ENCODE assay signal across 21 cellular contexts in genomic region chr2:229636568-229636967, GRCh38.
DNase-seq lines count a peak whose midpoint lies in the region; ATAC-seq and TF ChIP-seq lines count a peak whose summit lies in the region.
"Had no signal": no experiment of that assay in that cellular context is flagged by ENCODE, and none has a peak within 500 bp of the region (broad histone marks: within the 10 kb centered on the region; RNA-seq: fewer than 3 reads in every experiment).

No MANE protein-coding gene starts in this region.

- H3K27ac Mint-ChIP-seq in CD4-positive, alpha-beta T cell = no peak overlapping the region

- no peaks in the 10 kb centered on the region for H4K20me1 ChIP-seq in mammary epithelial cell (ENCODE audit: insufficient read depth, low read length)

- H3K4me1 Mint-ChIP-seq in CD4-positive, alpha-beta T cell (ENCODE audit: low read depth) = no peaks in the 10 kb centered on the region

- TF ChIP-seq POLR2A in breast epithelium (IDR thresholded peaks at IDR 0.05) = no peak

- no peak overlapping the region for H2AFZ ChIP-seq in mammary epithelial cell (ENCODE audit: low read depth, low read length)

- H3K36me3 Mint-ChIP-seq in CD4-positive, alpha-beta T cell (ENCODE audit: low read depth) = no peaks in the 10 kb centered on the region

- H3K36me3 ChIP-seq in mammary epithelial cell (ENCODE audit: insufficient read depth, low read length) = no peaks in the 10 kb centered on the region
- no peaks in the 10 kb centered on the region for H3K36me3 ChIP-seq in breast epithelium
- no peaks in the 10 kb centered on the region for H3K36me3 ChIP-seq in RWPE2 (ENCODE audit: low read depth)
- no peaks in the 10 kb centered on the region for H3K36me3 ChIP-seq in upper lobe of right lung
- no peaks in the 10 kb centered on the region for H3K36me3 ChIP-seq in effector memory CD4-positive, alpha-beta T cell (ENCODE audit: control insufficient read depth, insufficient read depth, low read length)

- in situ Hi-C loops in mammary epithelial cell (cut with MboI; ENCODE audit: low sequenced_read_pairs in 2 of 2) = no loop called here

- DNase-seq in mammary epithelial cell (peak; percentile 14), breast epithelium (ENCODE audit: low spot score in 2 of 2) (no peak), RWPE2 (ENCODE audit: low spot score) (no peak), epithelial cell of esophagus (ENCODE audit: low read depth) (peak; percentile 31), upper lobe of right lung (no peak), NCI-H2227 (lab: John Stamatoyannopoulos, UW; ENCODE audit: unreplicated experiment) (no peak)
- no peak for DNase-seq in CD4-positive, alpha-beta T cell
- no peak for DNase-seq in effector memory CD4-positive, alpha-beta T cell
- DNase-seq: 8988T, DMS53, HCEC 1CT, KBM-7, MV-4-11, NCI-H1105, NCI-H1436 treated with DMSO at 0.1 percent for 48 hours, NCI-H1930, NCI-H2107, NCI-H446, NCI-H524 treated with DMSO at 0.1 percent for 48 hours, NCI-H774, Right ventricle myocardium superior had no signal

- H3K79me2 ChIP-seq in mammary epithelial cell (ENCODE audit: insufficient read depth, low read length) = no peaks in the 10 kb centered on the region

- ATAC-seq in RWPE2 (ENCODE audit: low read depth) (peak; percentile 58; the same call in 2 of the 3 replicates), upper lobe of right lung (peak; percentile 31)
- ATAC-seq in CD4-positive, alpha-beta T cell (ENCODE audit: poor library complexity) = no peak

- no peaks in the 10 kb centered on the region for H3K4me1 ChIP-seq in mammary epithelial cell (ENCODE audit: insufficient read depth, low read length)
- H3K4me1 ChIP-seq in breast epithelium = no peaks in the 10 kb centered on the region
- no peaks in the 10 kb centered on the region for H3K4me1 ChIP-seq in RWPE2 (ENCODE audit: insufficient read depth, poor library complexity, severe bottlenecking)
- H3K4me1 ChIP-seq in upper lobe of right lung = no peaks in the 10 kb centered on the region
- no peaks in the 10 kb centered on the region for H3K4me1 ChIP-seq in effector memory CD4-positive, alpha-beta T cell (ENCODE audit: control insufficient read depth, insufficient read depth, low read length, poor library complexity, severe bottlenecking)

- H3K4me3 ChIP-seq in mammary epithelial cell (replicated peaks in 1 of 3; ENCODE audit: insufficient read depth in 1 of 3, low read depth in 2 of 3, low read length in 3 of 3) (no peak overlapping the region), breast epithelium (no peak overlapping the region), RWPE2 (ENCODE audit: severe bottlenecking) (no peak overlapping the region), epithelial cell of esophagus (ENCODE audit: low read length) (no peak overlapping the region), upper lobe of right lung (no peak overlapping the region)
- H3K4me3 ChIP-seq in effector memory CD4-positive, alpha-beta T cell (ENCODE audit: insufficient read depth, low read depth, low read length, poor library complexity, severe bottlenecking) = no peak overlapping the region

- no peak overlapping the region for H3K4me3 Mint-ChIP-seq in CD4-positive, alpha-beta T cell

- no TSS peak for BruUV-seq in mammary epithelial cell (replicated peaks; lab: Mats Ljungman, UMichigan)

- H3K27me3 ChIP-seq in mammary epithelial cell (ENCODE audit: insufficient read depth, low read length) = no peaks in the 10 kb centered on the region
- no peaks in the 10 kb centered on the region for H3K27me3 ChIP-seq in breast epithelium
- H3K27me3 ChIP-seq in RWPE2 (ENCODE audit: insufficient read depth, poor library complexity, severe bottlenecking) = no peaks in the 10 kb centered on the region
- H3K27me3 ChIP-seq in upper lobe of right lung = peaks cover 10% of the 10 kb centered on the region
- H3K27me3 ChIP-seq in CD4-positive, alpha-beta T cell (ENCODE audit: control insufficient read depth, insufficient read depth, low read length) = peaks cover 20% of the 10 kb centered on the region
- H3K27me3 ChIP-seq in effector memory CD4-positive, alpha-beta T cell (replicated peaks; ENCODE audit: control insufficient read depth, insufficient read depth, low read length, poor library complexity, severe bottlenecking) = no peaks in the 10 kb centered on the region

- H3K27ac ChIP-seq in mammary epithelial cell (ENCODE audit: insufficient read depth, low read depth, low read length) (no peak overlapping the region), breast epithelium (no peak overlapping the region), RWPE2 (ENCODE audit: poor library complexity, severe bottlenecking) (no peak overlapping the region), upper lobe of right lung (no peak overlapping the region)
- no peak overlapping the region for H3K27ac ChIP-seq in CD4-positive, alpha-beta T cell (ENCODE audit: low read depth, low read length)
- H3K27ac ChIP-seq in effector memory CD4-positive, alpha-beta T cell (ENCODE audit: insufficient read depth, low read length, poor library complexity, severe bottlenecking) = no peak overlapping the region

- no peaks in the 10 kb centered on the region for H3K9me3 Mint-ChIP-seq in CD4-positive, alpha-beta T cell

- no peak overlapping the region for H3K9ac ChIP-seq in mammary epithelial cell (ENCODE audit: insufficient read depth, low read length)

- peaks cover 44% of the 10 kb centered on the region for H3K27me3 Mint-ChIP-seq in CD4-positive, alpha-beta T cell

- no peak for TF ChIP-seq CTCF in mammary epithelial cell (conservative IDR thresholded peaks at IDR 0.05 in 1 of 2, IDR thresholded peaks at IDR 0.05 in 1 of 2; ENCODE audit: extremely low read depth in 1 of 2, insufficient read depth in 1 of 2, low read depth in 1 of 2, low read length in 2 of 2)
- no peak for TF ChIP-seq CTCF in breast epithelium (IDR thresholded peaks at IDR 0.05)
- TF ChIP-seq CTCF in RWPE2 (IDR thresholded peaks at IDR 0.05; ENCODE audit: poor library complexity, severe bottlenecking) = no peak
- no peak for TF ChIP-seq CTCF in epithelial cell of esophagus (IDR thresholded peaks at IDR 0.05; ENCODE audit: insufficient read depth, low read depth, low read length, missing control alignments)
- no peak for TF ChIP-seq CTCF in upper lobe of right lung (IDR thresholded peaks at IDR 0.05)
- no peak for TF ChIP-seq CTCF in CD4-positive, alpha-beta T cell (IDR thresholded peaks at IDR 0.05)

- POLR2A ChIA-PET in CD4-positive, alpha-beta T cell (lab: Charles Lee) = no interaction called here

- no peak overlapping the region for H3K4me2 ChIP-seq in mammary epithelial cell (ENCODE audit: insufficient read depth, low read depth, low read length)

- intact Hi-C loops in mammary epithelial cell (cut with micrococcal nuclease) = no loop called here
- intact Hi-C loops in breast epithelium (cut with DNase I; ENCODE audit: low total_unique reads) = no loop called here
- intact Hi-C loops in upper lobe of right lung (cut with DNase I) = no loop called here
- intact Hi-C loops in CD4-positive, alpha-beta T cell (cut with DNase I, micrococcal nuclease) = no loop called here

- dilution Hi-C loops in mammary epithelial cell (cut with HindIII; ENCODE audit: low sequenced_read_pairs) = no loop called here

- H3K9me3 ChIP-seq in mammary epithelial cell (replicated peaks; ENCODE audit: insufficient read depth, low read length) = no peaks in the 10 kb centered on the region
- no peaks in the 10 kb centered on the region for H3K9me3 ChIP-seq in breast epithelium
- no peaks in the 10 kb centered on the region for H3K9me3 ChIP-seq in RWPE2 (ENCODE audit: severe bottlenecking)
- H3K9me3 ChIP-seq in upper lobe of right lung = no peaks in the 10 kb centered on the region
- H3K9me3 ChIP-seq in CD4-positive, alpha-beta T cell (ENCODE audit: control insufficient read depth, low read length) = no peaks in the 10 kb centered on the region
- no peaks in the 10 kb centered on the region for H3K9me3 ChIP-seq in effector memory CD4-positive, alpha-beta T cell (ENCODE audit: control insufficient read depth, low read length)

- CTCF ChIA-PET in mammary epithelial cell (lab: Charles Lee; ENCODE audit: low non-redundant PET) = no interaction called here
- CTCF ChIA-PET in CD4-positive, alpha-beta T cell (lab: Charles Lee) = no interaction called here

Comparison
In these comparisons a context has a peak if more than half of its experiments do, and no peak if none do; other contexts are left out.
1. DNase-seq: peak in mammary epithelial cell (single experiment) and epithelial cell of esophagus (single experiment); none in breast epithelium (0 of 2), RWPE2 (single experiment), upper lobe of right lung (single experiment), NCI-H2227 (single experiment), CD4-positive, alpha-beta T cell (0 of 10) and effector memory CD4-positive, alpha-beta T cell (0 of 3).